In the genomic region with DNA sequence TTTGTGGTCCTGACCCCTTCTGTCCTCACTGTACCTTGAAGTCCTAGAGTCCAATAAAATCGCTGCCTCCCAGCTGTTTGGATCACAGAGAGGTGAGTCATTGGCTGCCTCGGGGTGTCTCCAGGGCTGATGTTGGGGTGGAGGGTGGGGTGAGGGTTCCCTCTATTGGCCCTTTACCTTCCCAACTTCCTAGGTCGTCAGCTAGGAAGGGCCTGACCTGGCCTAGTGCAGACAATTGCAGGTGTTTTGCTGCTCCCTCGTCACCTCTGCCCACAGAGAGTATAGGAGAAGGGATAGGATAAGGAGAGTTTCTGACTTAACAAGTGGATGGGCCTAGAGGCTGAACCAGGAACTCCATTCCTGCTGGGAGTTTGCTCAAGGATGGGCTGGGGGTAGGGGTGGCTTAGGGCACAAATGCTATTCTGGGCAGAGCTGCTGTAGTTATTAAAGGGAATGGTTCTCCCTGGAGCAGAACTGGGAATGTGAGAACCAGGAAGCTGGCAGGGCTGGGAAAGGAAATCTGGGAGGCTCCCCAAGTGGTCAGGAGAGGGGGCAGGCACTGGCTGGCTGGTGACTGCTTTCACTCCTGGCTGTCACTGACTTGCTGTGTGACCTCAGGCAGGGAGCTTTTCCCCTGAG, we compare ENCODE assay signal across 8 cellular contexts. TPM values are rescaled to one million over a fixed set of nuclear protein-coding genes. Genes with fewer than 3 reads are reported as not detected.
DNase-seq lines count a peak whose midpoint lies in the region; ATAC-seq, FAIRE-seq and TF ChIP-seq lines count a peak whose summit lies in the region.

No MANE protein-coding gene starts in this region.

- TF ChIP-seq CTCF in GM13977 (IDR thresholded peaks at IDR 0.05; ENCODE audit: extremely low read depth, insufficient read depth, missing control alignments) (peak; percentile 17), fibroblast of villous mesenchyme (IDR thresholded peaks at IDR 0.05; ENCODE audit: insufficient read depth, low read depth, low read length) (peak; percentile 15), pancreas (IDR thresholded peaks at IDR 0.05) (no peak)

- ATAC-seq in pancreas: peak in 1 of 4 donors; percentile 2
- no peak for ATAC-seq in HG02642 (IDR thresholded peaks at IDR 0.05; ENCODE audit: poor library complexity, unreplicated experiment)
- ATAC-seq in GM21576 (IDR thresholded peaks at IDR 0.05; ENCODE audit: unreplicated experiment): no peak
- no peak for ATAC-seq in GM21526 (IDR thresholded peaks at IDR 0.05; ENCODE audit: low FRiP score, unreplicated experiment)

- in situ Hi-C loops in GM13977 (cut with MboI; ENCODE audit: low pct_unique_long_range_greater_than_20kb, low sequenced_read_pairs, unreplicated experiment): loop anchor here (25.0 kb wide), 1 partner anchor 393 kb away; a partner anchor contains a TSS

- H3K9me3 ChIP-seq in pancreas: no peaks in the 10 kb centered on the region

- DNase-seq in AG20443 (ENCODE audit: low spot score) (peak; percentile 44), GM13977 (ENCODE audit: low spot score) (no peak), UCSD-AML1 (lab: John Stamatoyannopoulos, UW; ENCODE audit: unreplicated experiment) (peak; percentile 29), fibroblast of villous mesenchyme (ENCODE audit: low read depth) (peak; percentile 69), pancreas (peak in 3 of 6 donors; percentile 30 to 43 (median 41))

- peak overlapping the region; percentile 98 to 100 (median 98) for H3K27ac ChIP-seq in pancreas

- H3K27me3 ChIP-seq in pancreas: no peaks in the 10 kb centered on the region

- H3K36me3 ChIP-seq in pancreas: no peaks in the 10 kb centered on the region

- intact Hi-C loops in pancreas (cut with DNase I): loop anchor here in 1 of 3 donors (10.0 kb wide), 1 partner anchor 161 kb away; no protein-coding TSS in a partner anchor

- no peak for FAIRE-seq in pancreas (lab: Jason Lieb, UNC)

- peaks cover 0 to 11% (median 0%) of the 10 kb centered on the region in 3 donors for H3K4me1 ChIP-seq in pancreas

- H3K4me3 ChIP-seq in fibroblast of villous mesenchyme (ENCODE audit: low read depth, low read length) (peak overlapping the region; percentile 72), pancreas (peak overlapping the region in 2 of 4 donors; percentile 71 to 88)

- WGBS in pancreas, 2 donors: 21 to 25% methylated on average over 4 of the region's 4 CpGs

RNA-seq across cellular contexts. Expression of a gene that starts 1.4 kb away (rescaled TPM):
- 4.2 and 4.3 TPM in 2 replicates for total RNA-seq in fibroblast of villous mesenchyme
- 1 to 10 TPM; 3.8 to 7.1 (median 4.6) TPM for total RNA-seq in pancreas
- polyA plus RNA-seq in pancreas: 1 to 10 TPM; 4.8 to 7.9 TPM

RNA-seq across cellular contexts. Expression of a gene that starts 28.6 kb away (rescaled TPM):
- 10.0 and 13.0 TPM in 2 replicates for total RNA-seq in fibroblast of villous mesenchyme
- 10 to 100 TPM in 1 of 6 donors, 1 to 10 TPM in 5; 4.1 to 11.3 (median 7.7) TPM for total RNA-seq in pancreas
- polyA plus RNA-seq in pancreas: 10 to 100 TPM; 12.2 to 20.4 TPM

Comparison
In these comparisons a context has a peak if more than half of its experiments do, and no peak if none do; other contexts are left out.
1. CTCF ChIP-seq: peak in GM13977 (single experiment) and fibroblast of villous mesenchyme (single experiment); none in pancreas (0 of 4).